ENCODE assay signal across 14 cellular contexts in the genomic region with DNA sequence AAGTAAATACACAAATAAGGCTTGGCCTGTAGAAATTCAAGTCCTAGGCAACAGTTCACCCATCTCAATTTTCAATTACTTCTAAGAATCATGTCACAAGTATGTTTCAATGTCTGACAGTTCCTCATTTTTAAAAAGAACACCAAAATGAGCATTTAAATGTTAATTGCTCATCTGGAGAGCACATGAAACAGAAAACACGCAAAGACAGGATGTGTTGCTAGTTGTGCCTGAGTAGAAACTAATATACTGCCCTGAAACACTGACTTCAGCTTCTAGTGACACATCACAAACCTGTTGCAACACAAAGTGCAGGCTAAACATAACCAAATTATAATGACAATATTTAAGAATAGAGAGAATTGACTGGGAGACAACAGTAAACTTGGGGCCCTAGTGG.
DNase-seq lines count a peak whose midpoint lies in the region; ATAC-seq and TF ChIP-seq lines count a peak whose summit lies in the region.
"Had no signal": no experiment of that assay in that cellular context is flagged by ENCODE, and none has a peak within 500 bp of the region (broad histone marks: within the 10 kb centered on the region; RNA-seq: fewer than 3 reads in every experiment).

No MANE protein-coding gene starts in this region.

- ATAC-seq in GM18519 (IDR thresholded peaks at IDR 0.05; ENCODE audit: low FRiP score, unreplicated experiment), result peak; percentile 42
- ATAC-seq in HG03521 (IDR thresholded peaks at IDR 0.05; ENCODE audit: unreplicated experiment), result peak; percentile 69

- DNase-seq in HFFc6, result peak; percentile 51
- DNase-seq in fibroblast of mammary gland (ENCODE audit: low read depth), result peak; percentile 66
- no peak for DNase-seq in DMS79 (lab: John Stamatoyannopoulos, UW)
- no peak for DNase-seq in retina
- DNase-seq in epidermal melanocyte (ENCODE audit: insufficient read length, low spot score), result no peak
- DNase-seq in NCI-H2196 (lab: John Stamatoyannopoulos, UW; ENCODE audit: unreplicated experiment), result no peak
- DNase-seq: activated CD4-positive, alpha-beta T cell treated with anti-CD3 and anti-CD28 coated beads for 1 hour; Calu3; NCI-H510A treated with DMSO at 0.1 percent for 48 hours; SHP77; uterus had no signal

- no peaks in the 10 kb centered on the region for H3K27me3 Mint-ChIP-seq in HFFc6 (ENCODE audit: insufficient read depth)

- TF ChIP-seq CTCF in HFFc6 (IDR thresholded peaks at IDR 0.05), result no peak
- TF ChIP-seq CTCF in fibroblast of mammary gland (conservative IDR thresholded peaks at IDR 0.05; ENCODE audit: control insufficient read depth, insufficient read depth, low read depth, low read length), result no peak

- H3K4me1 Mint-ChIP-seq in HFFc6 (ENCODE audit: low read depth), result peaks cover 55% of the 10 kb centered on the region

- peak overlapping the region; percentile 16; the same call in 1 of the 2 replicates for H3K27ac Mint-ChIP-seq in HFFc6

- H3K4me3 ChIP-seq in fibroblast of mammary gland (ENCODE audit: control insufficient read depth, low read depth, low read length), result no peak overlapping the region
- H3K4me3 ChIP-seq: esophagus muscularis mucosa, uterus had no signal

- peaks cover 17% of the 10 kb centered on the region for H3K9me3 Mint-ChIP-seq in HFFc6

- peaks cover 19% of the 10 kb centered on the region for H3K36me3 Mint-ChIP-seq in HFFc6 (ENCODE audit: low read depth)

- H3K4me3 Mint-ChIP-seq in HFFc6, result no peak overlapping the region

Comparison
In these comparisons a context has a peak if more than half of its experiments do, and no peak if none do; other contexts are left out.
1. DNase-seq: peak in HFFc6 (single experiment) and fibroblast of mammary gland (single experiment); none in DMS79 (single experiment), retina (single experiment), epidermal melanocyte (single experiment) and NCI-H2196 (single experiment).